Comparison of ENCODE assay signal across 13 cellular contexts in genomic region chr11:5703741-5704536, GRCh38. TPM values are rescaled to one million over a fixed set of nuclear protein-coding genes. Genes with fewer than 3 reads are reported as not detected.
DNase-seq lines count a peak whose midpoint lies in the region; ATAC-seq, FAIRE-seq and TF ChIP-seq lines count a peak whose summit lies in the region.
"Had no signal": no experiment of that assay in that cellular context is flagged by ENCODE, and none has a peak within 500 bp of the region (broad histone marks: within the 10 kb centered on the region; RNA-seq: fewer than 3 reads in every experiment).

No MANE protein-coding gene starts in this region.

- H3K27me3 ChIP-seq in pancreas (no peaks in the 10 kb centered on the region), testis (no peaks in the 10 kb centered on the region)
- H3K27me3 ChIP-seq: cardiac muscle cell, Peyer's patch had no signal

- intact Hi-C loops in activated CD8-positive, alpha-beta T cell treated with anti-CD3 and anti-CD28 coated beads for 36 hours (cut with micrococcal nuclease), result no loop called here
- intact Hi-C loops in pancreas (cut with DNase I) (no loop called here), testis (cut with DNase I; ENCODE audit: low total_unique reads) (no loop called here)

- H3K36me3 ChIP-seq in pancreas (peaks cover 0 to 3% (median 0%) of the 10 kb centered on the region in 3 donors), testis (ENCODE audit: low read depth, missing control alignments) (no peaks in the 10 kb centered on the region)
- H3K36me3 ChIP-seq: cardiac muscle cell had no signal

- no peak for DNase-seq in activated CD8-positive, alpha-beta T cell treated with anti-CD3 and anti-CD28 coated beads for 36 hours
- DNase-seq in activated CD8-positive, alpha-beta T cell treated with anti-CD3 and anti-CD28 coated beads, Interleukin-2, amount 10 ng/mL, durations not matched to agents 7 days and 5 days, result no peak
- DNase-seq in pancreas (no peak), HUDEP-2 (lab: John Stamatoyannopoulos, UW; ENCODE audit: unreplicated experiment in 76 of 76) (no peak), NCI-H2107 treated with DMSO at 0.1 percent for 48 hours (lab: John Stamatoyannopoulos, UW; ENCODE audit: unreplicated experiment) (no peak), testis (no peak)
- DNase-seq: DMS79 treated with DMSO at 0.1 percent for 48 hours, NCI-H1930, Peyer's patch had no signal

- POLR2A ChIA-PET in activated CD8-positive, alpha-beta T cell treated with anti-CD3 and anti-CD28 coated beads for 36 hours (lab: Charles Lee), result no interaction called here
- POLR2A ChIA-PET in activated CD8-positive, alpha-beta T cell treated with anti-CD3 and anti-CD28 coated beads, Interleukin-2, amount 10 ng/mL, durations not matched to agents 7 days and 5 days (lab: Charles Lee), result interaction anchor here (0.7 to 1.5 kb wide), 2 partner anchors 14 to 32 kb away, joined by 3 to 7 read pairs; partner anchors contain the start of gene OR56B1

- no peaks in the 10 kb centered on the region for H3K9me3 Mint-ChIP-seq in activated CD8-positive, alpha-beta T cell treated with anti-CD3 and anti-CD28 coated beads for 36 hours
- no peaks in the 10 kb centered on the region for H3K9me3 Mint-ChIP-seq in activated CD8-positive, alpha-beta T cell treated with anti-CD3 and anti-CD28 coated beads, Interleukin-2, amount 10 ng/mL, durations not matched to agents 7 days and 5 days (ENCODE audit: insufficient read depth)

- H3K27ac Mint-ChIP-seq in activated CD8-positive, alpha-beta T cell treated with anti-CD3 and anti-CD28 coated beads for 36 hours, result peak overlapping the region; percentile 49
- no peak overlapping the region for H3K27ac Mint-ChIP-seq in activated CD8-positive, alpha-beta T cell treated with anti-CD3 and anti-CD28 coated beads, Interleukin-2, amount 10 ng/mL, durations not matched to agents 7 days and 5 days

- TF ChIP-seq POLR2A in testis (IDR thresholded peaks at IDR 0.05), result no peak

- 84 to 93% methylated on average over 2 of the region's 2 CpGs for WGBS in pancreas, 2 donors
- WGBS in testis, 2 donors, result 89 to 98% methylated on average over 2 of the region's 2 CpGs

- H3K36me3 Mint-ChIP-seq in activated CD8-positive, alpha-beta T cell treated with anti-CD3 and anti-CD28 coated beads for 36 hours (ENCODE audit: low read depth), result peaks cover 65% of the 10 kb centered on the region
- H3K36me3 Mint-ChIP-seq in activated CD8-positive, alpha-beta T cell treated with anti-CD3 and anti-CD28 coated beads, Interleukin-2, amount 10 ng/mL, durations not matched to agents 7 days and 5 days (ENCODE audit: low read depth), result peaks cover 75% of the 10 kb centered on the region

- no peak overlapping the region for H3K4me3 Mint-ChIP-seq in activated CD8-positive, alpha-beta T cell treated with anti-CD3 and anti-CD28 coated beads for 36 hours
- no peak overlapping the region for H3K4me3 Mint-ChIP-seq in activated CD8-positive, alpha-beta T cell treated with anti-CD3 and anti-CD28 coated beads, Interleukin-2, amount 10 ng/mL, durations not matched to agents 7 days and 5 days

- no peak for TF ChIP-seq CTCF in activated CD8-positive, alpha-beta T cell treated with anti-CD3 and anti-CD28 coated beads for 36 hours (IDR thresholded peaks at IDR 0.05)
- no peak for TF ChIP-seq CTCF in pancreas (IDR thresholded peaks at IDR 0.05)
- no peak for TF ChIP-seq CTCF in testis (IDR thresholded peaks at IDR 0.05)

- no peaks in the 10 kb centered on the region for H3K9me3 ChIP-seq in pancreas
- H3K9me3 ChIP-seq in testis, result no peaks in the 10 kb centered on the region
- H3K9me3 ChIP-seq: Peyer's patch had no signal

- no peak overlapping the region for H3K4me3 ChIP-seq in pancreas
- no peak overlapping the region for H3K4me3 ChIP-seq in testis
- H3K4me3 ChIP-seq: cardiac muscle cell, Peyer's patch had no signal

- H3K27me3 Mint-ChIP-seq in activated CD8-positive, alpha-beta T cell treated with anti-CD3 and anti-CD28 coated beads for 36 hours, result no peaks in the 10 kb centered on the region
- no peaks in the 10 kb centered on the region for H3K27me3 Mint-ChIP-seq in activated CD8-positive, alpha-beta T cell treated with anti-CD3 and anti-CD28 coated beads, Interleukin-2, amount 10 ng/mL, durations not matched to agents 7 days and 5 days (ENCODE audit: low read depth)

- FAIRE-seq in pancreas (lab: Jason Lieb, UNC), result peak; percentile 37

- CTCF ChIA-PET in activated CD8-positive, alpha-beta T cell treated with anti-CD3 and anti-CD28 coated beads for 36 hours (lab: Charles Lee), result interaction anchor here (0.7 kb wide), 1 partner anchor 19 kb away, joined by 4 read pairs; the partner anchor contains the start of gene TRIM5
- CTCF ChIA-PET in activated CD8-positive, alpha-beta T cell treated with anti-CD3 and anti-CD28 coated beads, Interleukin-2, amount 10 ng/mL, durations not matched to agents 7 days and 5 days (lab: Charles Lee), result interaction anchor here (0.8 kb wide), 1 partner anchor 9 kb away, joined by 3 read pairs; no protein-coding TSS in a partner anchor

- H3K4me1 Mint-ChIP-seq in activated CD8-positive, alpha-beta T cell treated with anti-CD3 and anti-CD28 coated beads for 36 hours (ENCODE audit: low read depth), result peaks cover 51% of the 10 kb centered on the region
- H3K4me1 Mint-ChIP-seq in activated CD8-positive, alpha-beta T cell treated with anti-CD3 and anti-CD28 coated beads, Interleukin-2, amount 10 ng/mL, durations not matched to agents 7 days and 5 days (ENCODE audit: low read depth), result peaks cover 38% of the 10 kb centered on the region

- H3K27ac ChIP-seq in pancreas (no peak overlapping the region), testis (no peak overlapping the region)
- H3K27ac ChIP-seq: cardiac muscle cell, Peyer's patch had no signal

- H3K4me1 ChIP-seq in pancreas, result no peaks in the 10 kb centered on the region
- H3K4me1 ChIP-seq in testis, result no peaks in the 10 kb centered on the region

- no peak for ATAC-seq in activated CD8-positive, alpha-beta T cell treated with anti-CD3 and anti-CD28 coated beads for 36 hours
- ATAC-seq in activated CD8-positive, alpha-beta T cell treated with anti-CD3 and anti-CD28 coated beads, Interleukin-2, amount 10 ng/mL, durations not matched to agents 7 days and 5 days, result no peak
- ATAC-seq in GM21786 (IDR thresholded peaks at IDR 0.05; ENCODE audit: unreplicated experiment), result peak; percentile 71
- peak; percentile 86 for ATAC-seq in HG03354 (IDR thresholded peaks at IDR 0.05; ENCODE audit: poor library complexity, severe bottlenecking, unreplicated experiment)
- ATAC-seq in pancreas, result no peak

RNA-seq across cellular contexts. Expression of gene TRIM22, which starts 14.3 kb away (rescaled TPM):
- 100 to 1,000 TPM; 138 to 149 TPM for total RNA-seq in activated CD8-positive, alpha-beta T cell treated with anti-CD3 and anti-CD28 coated beads for 36 hours
- total RNA-seq in activated CD8-positive, alpha-beta T cell treated with anti-CD3 and anti-CD28 coated beads, Interleukin-2, amount 10 ng/mL, durations not matched to agents 7 days and 5 days, result 100 to 1,000 TPM; 228 to 242 TPM
- total RNA-seq in pancreas, result 10 to 100 TPM in 4 of 6 donors, 1 to 10 TPM in 2; 4.1 to 24.7 (median 11.6) TPM
- polyA plus RNA-seq in pancreas, result 1 to 10 TPM; 9.1 to 9.5 TPM
- 10 to 100 TPM; 25.0 to 30.3 TPM for total RNA-seq in testis
- polyA plus RNA-seq in testis (ENCODE audit: insufficient read depth, low read depth, low replicate concordance), result 25.0 TPM
- total RNA-seq: cardiac muscle cell had no signal

RNA-seq across cellular contexts. Expression of gene TRIM5, which starts 19.1 kb away (rescaled TPM):
- total RNA-seq in activated CD8-positive, alpha-beta T cell treated with anti-CD3 and anti-CD28 coated beads for 36 hours, result 10 to 100 TPM; 21.5 TPM
- 10 to 100 TPM; 28.1 to 33.4 TPM for total RNA-seq in activated CD8-positive, alpha-beta T cell treated with anti-CD3 and anti-CD28 coated beads, Interleukin-2, amount 10 ng/mL, durations not matched to agents 7 days and 5 days
- total RNA-seq in pancreas, result 10 to 100 TPM; 16.1 to 23.8 (median 18.8) TPM
- polyA plus RNA-seq in pancreas, result 1 to 10 TPM; 6.4 to 9.8 TPM
- total RNA-seq in testis, result 10 to 100 TPM; 10.8 to 16.2 TPM
- 8.8 TPM for polyA plus RNA-seq in testis (ENCODE audit: insufficient read depth, low read depth, low replicate concordance)

RNA-seq across cellular contexts. Expression of gene OR56B1, which starts 32.3 kb away (rescaled TPM):
- total RNA-seq in activated CD8-positive, alpha-beta T cell treated with anti-CD3 and anti-CD28 coated beads for 36 hours, result under 1 TPM in 1 of 2 experiments, not detected in 1; 0.25 TPM
- total RNA-seq in activated CD8-positive, alpha-beta T cell treated with anti-CD3 and anti-CD28 coated beads, Interleukin-2, amount 10 ng/mL, durations not matched to agents 7 days and 5 days, result under 1 TPM; 0.16 to 0.34 TPM
- total RNA-seq in pancreas (not detected), testis (under 1 TPM; 0.16 to 0.25 TPM)
- polyA plus RNA-seq in pancreas (not detected), testis (ENCODE audit: insufficient read depth, low read depth, low replicate concordance) (not detected)
- total RNA-seq: A172, cardiac muscle cell, Peyer's patch had no signal
- polyA plus RNA-seq: cardiac muscle cell had no signal

RNA-seq across cellular contexts. Expression of gene OR52N4, which starts 50.1 kb away (rescaled TPM):
- total RNA-seq in activated CD8-positive, alpha-beta T cell treated with anti-CD3 and anti-CD28 coated beads for 36 hours, result 1 to 10 TPM in 1 of 2 experiments, under 1 TPM in 1; 0.47 to 1.1 TPM
- under 1 TPM; 0.63 to 0.71 TPM for total RNA-seq in activated CD8-positive, alpha-beta T cell treated with anti-CD3 and anti-CD28 coated beads, Interleukin-2, amount 10 ng/mL, durations not matched to agents 7 days and 5 days
- total RNA-seq in pancreas, result not detected
- polyA plus RNA-seq in pancreas, result under 1 TPM in 1 of 2 donors, not detected in 1; 0.07 TPM
- total RNA-seq in testis, result 1 to 10 TPM in 1 of 2 donors, not detected in 1; 1.1 TPM
- 0.44 TPM for polyA plus RNA-seq in testis (ENCODE audit: insufficient read depth, low read depth, low replicate concordance)
- total RNA-seq: A172, cardiac muscle cell, Peyer's patch had no signal
- polyA plus RNA-seq: cardiac muscle cell had no signal

Comparison
In these comparisons a context has a peak if more than half of its experiments do, and no peak if none do; other contexts are left out.
1. ATAC-seq: peak in GM21786 (single experiment) and HG03354 (single experiment); none in activated CD8-positive, alpha-beta T cell treated with anti-CD3 and anti-CD28 coated beads for 36 hours (single experiment), activated CD8-positive, alpha-beta T cell treated with anti-CD3 and anti-CD28 coated beads, Interleukin-2, amount 10 ng/mL, durations not matched to agents 7 days and 5 days (single experiment) and pancreas (0 of 4).
2. RNA of gene TRIM22, which starts 14.3 kb away (total RNA-seq): 228 to 242 TPM in activated CD8-positive, alpha-beta T cell treated with anti-CD3 and anti-CD28 coated beads, Interleukin-2, amount 10 ng/mL, durations not matched to agents 7 days and 5 days and 138 to 149 TPM in activated CD8-positive, alpha-beta T cell treated with anti-CD3 and anti-CD28 coated beads for 36 hours; 25.0 to 30.3 TPM in testis and 4.1 to 24.7 TPM in pancreas; every median in the first group is over 4 times any median in the second.